ENCODE assay signal across 1 cellular context in genomic region chr11:134271978-134272377, GRCh38.
TF ChIP-seq lines count a peak whose summit lies in the region.

No MANE protein-coding gene starts in this region.

TF ChIP-seq in HepG2, 621 proteins besides CTCF, POLR2A, EP300 and RAD21 (continued from another document):
- TF ChIP-seq FOXP4 (CRISPR knock-in tag; IDR thresholded peaks at IDR 0.05), result no peak
- TF ChIP-seq MLX (CRISPR knock-in tag; IDR thresholded peaks at IDR 0.05), result no peak
- TF ChIP-seq SNAI1 (CRISPR knock-in tag; IDR thresholded peaks at IDR 0.05; ENCODE audit: borderline replicate concordance), result no peak
- TF ChIP-seq ZMYM3 (CRISPR knock-in tag; IDR thresholded peaks at IDR 0.05), result no peak
- TF ChIP-seq IRX3 (CRISPR knock-in tag; IDR thresholded peaks at IDR 0.05; ENCODE audit: borderline replicate concordance, low read depth), result no peak
- no peak for TF ChIP-seq BCL6 (CRISPR knock-in tag; IDR thresholded peaks at IDR 0.05)
- TF ChIP-seq KMT2B (CRISPR knock-in tag; IDR thresholded peaks at IDR 0.05), result no peak
- TF ChIP-seq HOXA3 (CRISPR knock-in tag; IDR thresholded peaks at IDR 0.05), result no peak
- no peak for TF ChIP-seq IRF9 (CRISPR knock-in tag; IDR thresholded peaks at IDR 0.05; ENCODE audit: borderline replicate concordance)
- TF ChIP-seq RBM22 (optimal IDR thresholded peaks at IDR 0.05; ENCODE audit: low read length), result no peak
- TF ChIP-seq ZNF740 (CRISPR knock-in tag; IDR thresholded peaks at IDR 0.05), result no peak
